In genomic region chr17:75261336-75262111, GRCh38 we compare ENCODE assay signal across 1 cellular context.
TF ChIP-seq lines count a peak whose summit lies in the region.

TSS of gene GGA3 (minus strand) at chr17:75261606. CDS start at chr17:75261587, 19 bp downstream.
TSS of gene MRPS7 (plus strand) at chr17:75261879. CDS start at chr17:75261901, 22 bp downstream.

TF ChIP-seq in WTC11, 78 proteins besides CTCF, POLR2A, EP300 and RAD21 (continued from another document and continues in another):
- TF ChIP-seq AFF4 (CRISPR knock-in tag; IDR thresholded peaks at IDR 0.05; ENCODE audit: borderline replicate concordance) (no peak), GABPB1 (CRISPR knock-in tag; IDR thresholded peaks at IDR 0.05) (peak; percentile 43; the same call in 1 of the 2 replicates), USF1 (CRISPR knock-in tag; IDR thresholded peaks at IDR 0.05) (peak; percentile 73; the same call in 1 of the 2 replicates), ZNF138 (CRISPR knock-in tag; conservative IDR thresholded peaks at IDR 0.05) (no peak), ETV6 (CRISPR knock-in tag; IDR thresholded peaks at IDR 0.05) (0 out of 2 replicates have a peak, but pooled peaks have one; percentile 5), ZNF281 (CRISPR knock-in tag; IDR thresholded peaks at IDR 0.05) (no peak), ZNF317 (CRISPR knock-in tag; IDR thresholded peaks at IDR 0.05; ENCODE audit: borderline replicate concordance, low read depth) (no peak), EMX1 (CRISPR knock-in tag; IDR thresholded peaks at IDR 0.05) (no peak), ZNF263 (CRISPR knock-in tag; IDR thresholded peaks at IDR 0.05; ENCODE audit: low read depth) (no peak), NFATC4 (CRISPR knock-in tag; IDR thresholded peaks at IDR 0.05) (no peak), ZNF425 (CRISPR knock-in tag; conservative IDR thresholded peaks at IDR 0.05) (no peak), ATF1 (CRISPR knock-in tag; IDR thresholded peaks at IDR 0.05) (no peak), GTF2I (CRISPR knock-in tag; conservative IDR thresholded peaks at IDR 0.05) (no peak), ERG (CRISPR knock-in tag; IDR thresholded peaks at IDR 0.05) (no peak), FOXK1 (CRISPR knock-in tag; IDR thresholded peaks at IDR 0.05) (0 out of 2 replicates have a peak, but pooled peaks have one; percentile 37), CREM (CRISPR knock-in tag; IDR thresholded peaks at IDR 0.05) (peak; percentile 48; the same call in 1 of the 2 replicates), E2F1 (CRISPR knock-in tag; IDR thresholded peaks at IDR 0.05) (no peak), GRHL2 (CRISPR knock-in tag; IDR thresholded peaks at IDR 0.05; ENCODE audit: insufficient replicate concordance, severe bottlenecking) (no peak), ESRRA (CRISPR knock-in tag; IDR thresholded peaks at IDR 0.05; ENCODE audit: borderline replicate concordance) (peak; percentile 34; the same call in 1 of the 2 replicates), IRF2 (CRISPR knock-in tag; IDR thresholded peaks at IDR 0.05; ENCODE audit: borderline replicate concordance, low read depth) (no peak), ZNF232 (CRISPR knock-in tag; IDR thresholded peaks at IDR 0.05) (0 out of 2 replicates have a peak, but pooled peaks have one; percentile 13), TP53 (CRISPR knock-in tag; IDR thresholded peaks at IDR 0.05) (0 out of 2 replicates have a peak, but pooled peaks have one; percentile 56), ZMAT4 (CRISPR knock-in tag; IDR thresholded peaks at IDR 0.05) (no peak), FOXP1 (CRISPR knock-in tag; IDR thresholded peaks at IDR 0.05; ENCODE audit: borderline replicate concordance) (no peak), ZNF423 (CRISPR knock-in tag; IDR thresholded peaks at IDR 0.05) (no peak), MXD4 (CRISPR knock-in tag; IDR thresholded peaks at IDR 0.05; ENCODE audit: borderline replicate concordance) (no peak), RELA (CRISPR knock-in tag; IDR thresholded peaks at IDR 0.05; ENCODE audit: borderline replicate concordance) (0 out of 2 replicates have a peak, but pooled peaks have one; percentile 77), ZBTB21 (CRISPR knock-in tag; IDR thresholded peaks at IDR 0.05; ENCODE audit: borderline replicate concordance) (no peak), JAZF1 (CRISPR knock-in tag; IDR thresholded peaks at IDR 0.05) (no peak), FOXJ3 (CRISPR knock-in tag; IDR thresholded peaks at IDR 0.05; ENCODE audit: borderline replicate concordance) (no peak), TCF7 (CRISPR knock-in tag; IDR thresholded peaks at IDR 0.05; ENCODE audit: low read depth) (no peak), CBFB (CRISPR knock-in tag; IDR thresholded peaks at IDR 0.05; ENCODE audit: low read depth) (no peak), ATF2 (CRISPR knock-in tag; IDR thresholded peaks at IDR 0.05; ENCODE audit: borderline replicate concordance, low read depth) (no peak), ZNF416 (CRISPR knock-in tag; IDR thresholded peaks at IDR 0.05) (no peak), CDX4 (CRISPR knock-in tag; IDR thresholded peaks at IDR 0.05; ENCODE audit: borderline replicate concordance) (no peak), SMAD4 (CRISPR knock-in tag; IDR thresholded peaks at IDR 0.05) (peak; percentile 85), E2F5 (CRISPR knock-in tag; IDR thresholded peaks at IDR 0.05) (no peak), KAT7 (CRISPR knock-in tag; IDR thresholded peaks at IDR 0.05; ENCODE audit: borderline replicate concordance) (peak; percentile 10; the same call in 1 of the 2 replicates), NFE2L1 (CRISPR knock-in tag; IDR thresholded peaks at IDR 0.05) (no peak), ELF4 (CRISPR knock-in tag; IDR thresholded peaks at IDR 0.05; ENCODE audit: low read depth) (peak; percentile 69; the same call in 1 of the 2 replicates), ATF6 (CRISPR knock-in tag; IDR thresholded peaks at IDR 0.05) (no peak), NFYB (CRISPR knock-in tag; conservative IDR thresholded peaks at IDR 0.05; ENCODE audit: low read depth) (no peak), CREB1 (CRISPR knock-in tag; IDR thresholded peaks at IDR 0.05) (0 out of 2 replicates have a peak, but pooled peaks have one; percentile 10)
